ENCODE assay signal across 8 cellular contexts in genomic region chr5:115420812-115421211, GRCh38.
DNase-seq lines count a peak whose midpoint lies in the region; ATAC-seq, FAIRE-seq and TF ChIP-seq lines count a peak whose summit lies in the region.
"Not testable (repeated sequence)": the region's sequence is repeated elsewhere in the genome, so short reads cannot be mapped to it uniquely, and the experiment has no call there.

No MANE protein-coding gene starts in this region.

- H3K27ac ChIP-seq in ACC112 (ENCODE audit: low read depth, low read length), result peak overlapping the region; percentile 84
- H3K27ac ChIP-seq in keratinocyte (ENCODE audit: control insufficient read depth, insufficient read depth, low read length), result not testable (repeated sequence)

- H3K4me1 ChIP-seq in ACC112 (ENCODE audit: control insufficient read depth, insufficient read depth, low read length, unreplicated experiment) (peaks cover 53% of the 10 kb centered on the region), keratinocyte (ENCODE audit: control insufficient read depth, extremely low read depth, insufficient read depth, low read length) (peaks cover 29% of the 10 kb centered on the region)

- not testable (repeated sequence) for H3K79me2 ChIP-seq in ACC112 (ENCODE audit: control insufficient read depth, insufficient read depth, low read length, unreplicated experiment); keratinocyte (ENCODE audit: control insufficient read depth, insufficient read depth, low read length)

- not testable (repeated sequence) for H3K4me2 ChIP-seq in keratinocyte (ENCODE audit: control insufficient read depth, extremely low read depth, insufficient read depth, low read depth, low read length)

- FAIRE-seq in keratinocyte (lab: Jason Lieb, UNC), result peak; percentile 76

- H4K20me1 ChIP-seq in keratinocyte (ENCODE audit: control insufficient read depth, extremely low read depth, insufficient read depth, low read length), result not testable (repeated sequence)

- H3K27me3 ChIP-seq in ACC112 (ENCODE audit: insufficient read depth, low read length); keratinocyte (ENCODE audit: control insufficient read depth, extremely low read depth, insufficient read depth, low read length): not testable (repeated sequence)

- ATAC-seq in GM18511 (IDR thresholded peaks at IDR 0.05; ENCODE audit: unreplicated experiment) (peak; percentile 69), GM18868 (IDR thresholded peaks at IDR 0.05; ENCODE audit: unreplicated experiment) (peak; percentile 84), GM19452 (IDR thresholded peaks at IDR 0.05; ENCODE audit: unreplicated experiment) (peak; percentile 77), GM21723 (IDR thresholded peaks at IDR 0.05; ENCODE audit: unreplicated experiment) (peak; percentile 53), HG03095 (IDR thresholded peaks at IDR 0.05; ENCODE audit: unreplicated experiment) (peak; percentile 64), HG03460 (IDR thresholded peaks at IDR 0.05; ENCODE audit: unreplicated experiment) (peak; percentile 54)

- H3K9ac ChIP-seq in keratinocyte (ENCODE audit: control insufficient read depth, extremely low read depth, insufficient read depth, low read length), result not testable (repeated sequence)

- not testable (repeated sequence) for H3K36me3 ChIP-seq in ACC112 (ENCODE audit: insufficient read depth, low read length); keratinocyte (ENCODE audit: control insufficient read depth in 2 of 2, extremely low read depth in 1 of 2, insufficient read depth in 2 of 2, low read length in 2 of 2)

- H2AFZ ChIP-seq in ACC112 (ENCODE audit: low read length, unreplicated experiment), result peak overlapping the region; percentile 46
- not testable (repeated sequence) for H2AFZ ChIP-seq in keratinocyte (ENCODE audit: control insufficient read depth, low read length)

- dilution Hi-C loops in keratinocyte (cut with MboI; ENCODE audit: extremely low pct_ligation_motif_present, low sequenced_read_pairs), result not testable (repeated sequence)

- DNase-seq in keratinocyte (ENCODE audit: low read depth, low spot score), result not testable (repeated sequence)

- not testable (repeated sequence) for H3K9me1 ChIP-seq in keratinocyte (ENCODE audit: control insufficient read depth, extremely low read depth, insufficient read depth, low read length)

- not testable (repeated sequence) for TF ChIP-seq CTCF in keratinocyte (optimal IDR thresholded peaks at IDR 0.05 in 1 of 3, IDR thresholded peaks at IDR 0.05 in 1 of 3, conservative IDR thresholded peaks at IDR 0.05 in 1 of 3; ENCODE audit: extremely low read depth in 1 of 3, insufficient read depth in 2 of 3, low read length in 3 of 3)

- not testable (repeated sequence) for H3K9me3 ChIP-seq in keratinocyte (ENCODE audit: control insufficient read depth, low read depth, low read length)

- not testable (repeated sequence) for H3K4me3 ChIP-seq in ACC112 (ENCODE audit: low read depth, low read length); keratinocyte (ENCODE audit: control insufficient read depth in 2 of 3, extremely low read depth in 1 of 3, insufficient read depth in 2 of 3, low read depth in 1 of 3, low read length in 3 of 3)
